Comparison of ENCODE assay signal across 11 cellular contexts in the genomic region with DNA sequence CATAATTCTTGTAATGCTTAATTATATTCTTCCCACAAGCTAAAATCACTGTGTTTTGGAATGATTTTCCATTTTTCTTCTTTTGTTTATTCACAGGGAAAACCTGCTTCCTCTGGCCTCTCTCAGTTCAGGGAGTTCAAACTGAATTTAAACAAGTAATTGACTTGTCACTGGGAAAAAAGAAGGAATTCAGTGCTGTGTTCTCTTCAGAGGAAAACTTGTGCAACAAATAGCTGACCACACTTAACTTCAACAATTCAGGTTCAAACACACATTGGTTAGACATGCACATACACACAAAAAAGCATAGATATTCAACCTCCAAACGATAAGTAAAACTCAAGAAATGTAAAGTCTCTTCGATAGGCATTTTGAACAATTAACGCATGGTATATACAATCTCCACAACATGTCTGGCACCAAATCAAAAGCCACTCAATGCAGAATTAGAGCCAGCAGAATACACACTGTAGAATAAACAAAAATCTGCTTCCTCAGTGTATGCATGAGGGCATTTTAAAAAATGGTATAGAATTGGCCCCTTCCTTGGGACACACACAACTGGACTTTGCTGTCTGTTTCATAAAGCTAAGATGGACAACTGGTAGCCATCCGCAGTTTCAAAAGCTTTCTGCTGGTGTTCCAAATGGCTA.
DNase-seq lines count a peak whose midpoint lies in the region; ATAC-seq and TF ChIP-seq lines count a peak whose summit lies in the region.
"Had no signal": no experiment of that assay in that cellular context is flagged by ENCODE, and none has a peak within 500 bp of the region (broad histone marks: within the 10 kb centered on the region; RNA-seq: fewer than 3 reads in every experiment).

No MANE protein-coding gene starts in this region.

- TF ChIP-seq POLR2A in heart left ventricle (IDR thresholded peaks at IDR 0.05) (no peak), upper lobe of left lung (IDR thresholded peaks at IDR 0.05) (no peak)

- no peaks in the 10 kb centered on the region for H3K27me3 ChIP-seq in heart left ventricle
- H3K27me3 ChIP-seq in lower lobe of right lung (ENCODE audit: low read depth) = no peaks in the 10 kb centered on the region
- no peaks in the 10 kb centered on the region for H3K27me3 ChIP-seq in upper lobe of left lung
- H3K27me3 ChIP-seq in CD4-positive, alpha-beta T cell (ENCODE audit: control insufficient read depth, insufficient read depth, low read length) = peaks cover 24% of the 10 kb centered on the region

- WGBS in heart left ventricle, 4 donors = 30 to 55% (median 40%) methylated on average over 4 of the region's 4 CpGs
- 48% methylated on average over 4 of the region's 4 CpGs for WGBS in upper lobe of left lung, 2 donors

- POLR2A ChIA-PET in CD4-positive, alpha-beta T cell (lab: Charles Lee) = no interaction called here

- H3K4me3 ChIP-seq in heart left ventricle (peak overlapping the region; percentile 49 to 79 (median 66)), lower lobe of right lung (peak overlapping the region; percentile 55), upper lobe of left lung (peak overlapping the region in 3 of 4 donors; percentile 46 to 57 (median 56))

- H3K4me1 ChIP-seq in heart left ventricle = peaks cover 0 to 59% (median 40%) of the 10 kb centered on the region in 12 donors
- H3K4me1 ChIP-seq in lower lobe of right lung = peaks cover 23% of the 10 kb centered on the region
- peaks cover 4 to 50% (median 17%) of the 10 kb centered on the region in 4 donors for H3K4me1 ChIP-seq in upper lobe of left lung

- ATAC-seq in heart left ventricle = no peak
- no peak for ATAC-seq in Right ventricle myocardium inferior
- ATAC-seq in lower lobe of right lung = no peak
- no peak for ATAC-seq in upper lobe of left lung (ENCODE audit: low FRiP score in 2 of 2)
- ATAC-seq in CD4-positive, alpha-beta T cell (ENCODE audit: poor library complexity) = no peak
- ATAC-seq: CD8-positive, alpha-beta T cell had no signal

- H3K9me3 Mint-ChIP-seq in CD4-positive, alpha-beta T cell = no peaks in the 10 kb centered on the region
- H3K9me3 Mint-ChIP-seq: CD8-positive, alpha-beta T cell; central memory CD8-positive, alpha-beta T cell had no signal

- no peaks in the 10 kb centered on the region for H3K36me3 ChIP-seq in heart left ventricle
- H3K36me3 ChIP-seq in lower lobe of right lung = no peaks in the 10 kb centered on the region
- H3K36me3 ChIP-seq in upper lobe of left lung = no peaks in the 10 kb centered on the region

- H3K27me3 Mint-ChIP-seq in CD4-positive, alpha-beta T cell = peaks cover 31% of the 10 kb centered on the region

- DNase-seq in heart left ventricle = no peak
- no peak for DNase-seq in Right ventricle myocardium inferior (ENCODE audit: missing footprints)
- peak; percentile 60 for DNase-seq in amniotic epithelial cell (ENCODE audit: low read depth)
- DNase-seq in lower lobe of right lung = no peak
- no peak for DNase-seq in upper lobe of left lung
- DNase-seq in CD4-positive, alpha-beta T cell = no peak
- DNase-seq in ureter (ENCODE audit: low spot score) = no peak
- DNase-seq in NCI-H2029 (lab: John Stamatoyannopoulos, UW) = no peak
- DNase-seq: CD8-positive, alpha-beta T cell; KG1 had no signal

- no peak for TF ChIP-seq EP300 in upper lobe of left lung (IDR thresholded peaks at IDR 0.05)

- peaks cover 18% of the 10 kb centered on the region for H3K4me1 Mint-ChIP-seq in CD4-positive, alpha-beta T cell (ENCODE audit: low read depth)
- H3K4me1 Mint-ChIP-seq: central memory CD8-positive, alpha-beta T cell had no signal

- H3K36me3 Mint-ChIP-seq in CD4-positive, alpha-beta T cell (ENCODE audit: low read depth) = no peaks in the 10 kb centered on the region
- H3K36me3 Mint-ChIP-seq: CD8-positive, alpha-beta T cell had no signal

- no peak overlapping the region for H3K27ac Mint-ChIP-seq in CD4-positive, alpha-beta T cell
- H3K27ac Mint-ChIP-seq: CD8-positive, alpha-beta T cell had no signal

- CTCF ChIA-PET in CD4-positive, alpha-beta T cell (lab: Charles Lee) = no interaction called here

- H3K27ac ChIP-seq in heart left ventricle (peak overlapping the region; percentile 51 to 99 (median 94)), lower lobe of right lung (peak overlapping the region; percentile 90), upper lobe of left lung (peak overlapping the region; percentile 83 to 87 (median 84))
- H3K27ac ChIP-seq in CD4-positive, alpha-beta T cell (ENCODE audit: low read depth, low read length) = no peak overlapping the region

- no peak for TF ChIP-seq CTCF in heart left ventricle (IDR thresholded peaks at IDR 0.05)
- TF ChIP-seq CTCF in lower lobe of right lung (IDR thresholded peaks at IDR 0.05) = no peak
- TF ChIP-seq CTCF in upper lobe of left lung (IDR thresholded peaks at IDR 0.05) = no peak
- no peak for TF ChIP-seq CTCF in CD4-positive, alpha-beta T cell (IDR thresholded peaks at IDR 0.05)

- intact Hi-C loops in heart left ventricle (cut with DNase I) = loop anchor here in 5 of 10 donors (5.0 to 10.0 kb wide), 5 partner anchors 42 to 268 kb away; a partner anchor contains a TSS
- intact Hi-C loops in Right ventricle myocardium inferior (cut with DNase I) = loop anchor here (10.0 kb wide), 1 partner anchor 54 kb away; no protein-coding TSS in a partner anchor
- intact Hi-C loops in lower lobe of right lung (cut with DNase I) = no loop called here
- intact Hi-C loops in CD4-positive, alpha-beta T cell (cut with DNase I, micrococcal nuclease) = no loop called here

- H3K9me3 ChIP-seq in heart left ventricle = no peaks in the 10 kb centered on the region
- no peaks in the 10 kb centered on the region for H3K9me3 ChIP-seq in lower lobe of right lung
- H3K9me3 ChIP-seq in upper lobe of left lung = no peaks in the 10 kb centered on the region
- no peaks in the 10 kb centered on the region for H3K9me3 ChIP-seq in CD4-positive, alpha-beta T cell (ENCODE audit: control insufficient read depth, low read length)

- no peak overlapping the region for H3K4me3 Mint-ChIP-seq in CD4-positive, alpha-beta T cell
- H3K4me3 Mint-ChIP-seq: CD8-positive, alpha-beta T cell; central memory CD8-positive, alpha-beta T cell had no signal
